9 cellular contexts compared by ENCODE assay signal in the genomic region with DNA sequence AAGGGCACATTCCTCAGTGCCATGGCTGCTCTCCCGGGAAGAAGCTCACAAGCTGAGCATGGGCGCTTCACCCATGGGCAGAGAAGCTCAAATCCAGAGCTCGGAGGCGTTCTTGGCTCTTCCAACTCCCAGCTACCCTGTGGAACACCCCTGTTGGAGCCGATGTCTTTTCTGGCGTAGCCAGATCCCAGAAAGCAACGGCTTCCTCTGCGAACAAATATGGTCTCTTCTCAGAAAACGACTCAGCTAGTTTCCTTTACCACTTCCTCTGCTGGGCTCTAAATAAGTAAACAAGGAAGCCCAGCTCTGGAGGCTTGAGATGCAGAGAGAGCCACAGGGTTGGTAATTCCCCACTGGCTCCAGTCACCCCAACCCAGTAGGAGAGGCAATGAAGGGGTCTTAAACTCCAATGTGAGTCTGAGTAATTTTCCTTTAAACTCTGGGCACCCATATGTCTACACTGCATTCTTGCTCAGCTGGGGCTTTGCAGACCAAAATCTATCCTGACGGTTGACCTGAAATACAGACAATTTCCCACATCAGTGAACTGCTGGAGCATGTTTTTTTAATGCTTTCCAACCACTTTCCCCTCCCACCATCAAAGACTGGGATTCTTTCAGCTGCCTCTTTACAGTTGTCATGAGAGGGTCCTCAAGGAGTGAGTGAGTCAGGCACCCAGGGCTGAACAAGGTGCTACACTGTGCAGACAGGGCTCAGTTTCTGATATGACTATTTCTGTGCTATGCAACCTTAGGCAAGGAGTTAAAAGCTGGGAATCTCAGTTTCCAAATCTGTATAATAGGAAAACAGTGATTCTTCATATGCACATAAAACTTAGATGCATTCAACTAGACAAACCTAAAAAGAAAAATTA. TPM values are rescaled to one million over a fixed set of nuclear protein-coding genes. Genes with fewer than 3 reads are reported as not detected.
DNase-seq lines count a peak whose midpoint lies in the region; ATAC-seq and TF ChIP-seq lines count a peak whose summit lies in the region.
"Had no signal": no experiment of that assay in that cellular context is flagged by ENCODE, and none has a peak within 500 bp of the region (broad histone marks: within the 10 kb centered on the region; RNA-seq: fewer than 3 reads in every experiment).

A gene (minus strand): TSS at position 189 of the 874 bp plus-strand sequence. CDS start 166 bp downstream, at position 23.

- H3K4me1 ChIP-seq in esophagus squamous epithelium: peaks cover 0 to 19% (median 0%) of the 10 kb centered on the region in 3 donors
- H3K4me1 ChIP-seq: SJSA1 had no signal

- peak within 1 kb of the TSS; percentile 26 to 61 (median 46) for H3K4me3 ChIP-seq in esophagus squamous epithelium
- H3K4me3 ChIP-seq: SJSA1 had no signal

- intact Hi-C loops in esophagus squamous epithelium (cut with DNase I): no loop called here

- peak in 1 of 4 donors; percentile 52 for TF ChIP-seq POLR2A in esophagus squamous epithelium (IDR thresholded peaks at IDR 0.05)

- H3K36me3 ChIP-seq in esophagus squamous epithelium: no peaks in the 10 kb centered on the region
- H3K36me3 ChIP-seq: SJSA1 had no signal

- no peak for TF ChIP-seq CTCF in esophagus squamous epithelium (IDR thresholded peaks at IDR 0.05)

- no peaks in the 10 kb centered on the region for H3K9me3 ChIP-seq in esophagus squamous epithelium
- H3K9me3 ChIP-seq: SJSA1 had no signal

- DNase-seq in NK-92 treated with Interleukin-12 subunit alpha and Interleukin-12 subunit beta, amount 100 ng/mL, for 24 hours (lab: John Stamatoyannopoulos, UW): peak; percentile 41
- DNase-seq in NK-92 (lab: John Stamatoyannopoulos, UW; ENCODE audit: unreplicated experiment): no peak
- peak; percentile 65 for DNase-seq in UCSD-AML1 (lab: John Stamatoyannopoulos, UW; ENCODE audit: unreplicated experiment)
- DNase-seq in esophagus squamous epithelium (lab: John Stamatoyannopoulos, UW): no peak
- peak; percentile 64 for DNase-seq in stimulated activated CD4-positive, alpha-beta T cell treated with anti-CD3 and anti-CD28 coated beads, Interleukin-4, amount 100 ng/mL, for 24 hours
- DNase-seq in NCI-H1105 treated with DMSO at 0.1 percent for 48 hours (lab: John Stamatoyannopoulos, UW): no peak
- DNase-seq in GOT3 (lab: John Stamatoyannopoulos, UW): no peak

- H3K27ac ChIP-seq in esophagus squamous epithelium: peak within 1 kb of the TSS; percentile 67 to 86 (median 76)
- H3K27ac ChIP-seq: SJSA1 had no signal

- 35 to 48% methylated on average over 5 to 7 of the region's 10 CpGs for WGBS in esophagus squamous epithelium, 2 donors

- ATAC-seq in HG03064 (IDR thresholded peaks at IDR 0.05; ENCODE audit: low read depth, unreplicated experiment): peak; percentile 37

- H3K27me3 ChIP-seq in esophagus squamous epithelium: no peaks in the 10 kb centered on the region

RNA-seq across cellular contexts. Expression of the gene that starts here (rescaled TPM):
- 10 to 100 TPM in 3 of 4 donors, 1 to 10 TPM in 1; 3.9 to 17.9 (median 12.6) TPM for total RNA-seq in esophagus squamous epithelium

Comparison
In these comparisons a context has a peak if more than half of its experiments do, and no peak if none do; other contexts are left out.
1. DNase-seq: peak in NK-92 treated with Interleukin-12 subunit alpha and Interleukin-12 subunit beta, amount 100 ng/mL, for 24 hours (single experiment), UCSD-AML1 (single experiment) and stimulated activated CD4-positive, alpha-beta T cell treated with anti-CD3 and anti-CD28 coated beads, Interleukin-4, amount 100 ng/mL, for 24 hours (single experiment); none in NK-92 (single experiment), esophagus squamous epithelium (single experiment), NCI-H1105 treated with DMSO at 0.1 percent for 48 hours (single experiment) and GOT3 (single experiment).